In genomic region chr7:102306916-102307677, GRCh38 we compare ENCODE assay signal across 1 cellular context.
A peak's percentile ranks its signal among the peaks of the same experiment; 100 is the strongest.
TF ChIP-seq lines count a peak whose summit lies in the region.

No MANE protein-coding gene starts in this region.

TF ChIP-seq in HepG2, 621 proteins besides CTCF, POLR2A, EP300 and RAD21 (continued from another document):
- no peak for TF ChIP-seq ZBTB3 (CRISPR knock-in tag; IDR thresholded peaks at IDR 0.05; ENCODE audit: borderline replicate concordance, low read depth)
- no peak for TF ChIP-seq ZNF264 (CRISPR knock-in tag; IDR thresholded peaks at IDR 0.05)
- TF ChIP-seq RNF2 (conservative IDR thresholded peaks at IDR 0.05; ENCODE audit: low read depth), result no peak
- TF ChIP-seq JUND (CRISPR knock-in tag; IDR thresholded peaks at IDR 0.05), result no peak
- TF ChIP-seq ZNF550 (CRISPR knock-in tag; IDR thresholded peaks at IDR 0.05; ENCODE audit: borderline replicate concordance), result no peak
- TF ChIP-seq AKAP8 (CRISPR knock-in tag; IDR thresholded peaks at IDR 0.05), result no peak
- no peak for TF ChIP-seq HMG20B (CRISPR knock-in tag; conservative IDR thresholded peaks at IDR 0.05)
- TF ChIP-seq NFRKB (IDR thresholded peaks at IDR 0.05), result no peak
- no peak for TF ChIP-seq THYN1 (CRISPR knock-in tag; IDR thresholded peaks at IDR 0.05; ENCODE audit: borderline replicate concordance, low read depth)
- TF ChIP-seq ZBTB49 (CRISPR knock-in tag; IDR thresholded peaks at IDR 0.05; ENCODE audit: borderline replicate concordance), result no peak
- TF ChIP-seq ZNF33A (CRISPR knock-in tag; IDR thresholded peaks at IDR 0.05; ENCODE audit: borderline replicate concordance), result no peak
- no peak for TF ChIP-seq ZNF484 (CRISPR knock-in tag; IDR thresholded peaks at IDR 0.05; ENCODE audit: borderline replicate concordance, low read depth)
- TF ChIP-seq NR2F1 (CRISPR knock-in tag; IDR thresholded peaks at IDR 0.05), result no peak
- no peak for TF ChIP-seq ATF1 (CRISPR knock-in tag; IDR thresholded peaks at IDR 0.05)
- TF ChIP-seq ZNF12 (CRISPR knock-in tag; IDR thresholded peaks at IDR 0.05), result no peak
- peak; percentile 79 to 89 for TF ChIP-seq MAFK (conservative IDR thresholded peaks at IDR 0.05 in 1 of 2, IDR thresholded peaks at IDR 0.05 in 1 of 2; ENCODE audit: low read length in 2 of 2)
- TF ChIP-seq ZNF496 (CRISPR knock-in tag; IDR thresholded peaks at IDR 0.05; ENCODE audit: insufficient replicate concordance), result no peak
- no peak for TF ChIP-seq NFYC (CRISPR knock-in tag; IDR thresholded peaks at IDR 0.05)
